ENCODE assay signal across 3 cellular contexts in the genomic region with DNA sequence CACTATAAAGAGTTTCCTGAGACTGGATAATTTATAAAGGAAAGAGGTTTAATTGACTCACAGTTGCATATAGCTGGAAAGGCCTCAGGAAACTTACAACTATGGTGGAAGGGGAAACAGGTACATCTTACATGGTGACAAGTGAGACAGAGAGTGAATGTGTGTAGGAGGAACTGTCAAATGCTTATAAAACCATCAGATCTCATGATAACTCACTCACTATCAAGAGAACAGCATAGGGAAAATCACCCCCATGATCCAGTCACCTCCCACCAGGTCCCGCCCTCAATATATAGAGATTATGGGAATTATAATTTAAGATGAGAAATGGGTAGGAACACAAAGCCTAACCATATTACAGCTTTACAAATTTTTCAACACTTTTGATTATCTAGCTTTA.
"Had no signal": no experiment of that assay in that cellular context is flagged by ENCODE, and none has a peak within 500 bp of the region (broad histone marks: within the 10 kb centered on the region; RNA-seq: fewer than 3 reads in every experiment).

No MANE protein-coding gene starts in this region.

- DNase-seq: IMR-90, KBM-7, KG1 had no signal
